In the genomic region with DNA sequence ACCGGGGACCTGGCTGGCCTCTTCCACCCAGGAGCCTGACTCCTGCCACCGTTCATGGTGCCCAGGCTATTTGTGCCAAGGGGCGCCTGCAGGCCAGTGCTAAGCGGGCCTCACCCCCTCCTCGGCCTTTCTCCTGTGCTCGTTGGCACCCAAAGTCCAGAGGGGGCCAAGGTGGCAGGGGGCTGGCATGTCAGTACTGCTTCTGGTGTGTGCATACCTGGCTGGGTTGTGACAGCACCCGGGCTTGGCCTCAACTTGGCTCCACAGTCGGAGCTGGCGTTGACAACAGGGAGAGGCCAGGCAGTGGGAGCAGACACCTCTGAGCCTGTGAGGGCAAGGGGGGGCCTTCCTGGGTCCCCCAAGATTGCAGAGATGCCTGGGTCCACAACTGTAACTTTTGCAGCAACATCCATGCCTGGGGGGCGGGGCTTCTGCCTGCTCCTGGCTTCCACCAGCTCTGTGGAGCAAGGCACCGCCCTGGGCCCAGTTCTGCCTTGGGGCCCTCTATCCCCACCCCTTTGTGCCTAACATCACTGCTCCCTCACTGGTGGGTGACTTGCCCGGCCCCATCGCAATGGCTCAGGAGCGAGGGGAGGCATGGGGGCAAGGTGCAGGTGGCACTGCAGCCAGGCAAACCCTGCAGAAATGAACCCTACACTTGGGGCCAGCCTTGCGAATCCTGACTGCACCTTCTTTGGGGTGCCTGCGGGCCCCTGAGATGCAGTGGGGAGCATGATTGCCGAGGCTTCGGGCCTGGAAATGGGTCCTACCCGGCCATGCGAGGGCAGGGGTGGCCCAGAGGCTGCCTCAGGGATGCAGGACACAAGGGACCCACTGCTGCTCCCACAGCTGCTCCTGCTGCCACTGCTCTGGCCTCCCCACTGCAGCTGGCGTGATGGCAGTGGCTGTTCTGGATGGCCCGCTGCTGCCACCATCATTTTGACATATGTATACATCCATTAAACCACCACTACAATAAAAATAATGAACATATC, we compare ENCODE assay signal across 2 cellular contexts.
A peak's percentile ranks its signal among the peaks of the same experiment; 100 is the strongest.
TF ChIP-seq lines count a peak whose summit lies in the region.

No MANE protein-coding gene starts in this region.

TF ChIP-seq in HepG2, 621 proteins besides CTCF, POLR2A, EP300 and RAD21:
- TF ChIP-seq, protein P1, sequence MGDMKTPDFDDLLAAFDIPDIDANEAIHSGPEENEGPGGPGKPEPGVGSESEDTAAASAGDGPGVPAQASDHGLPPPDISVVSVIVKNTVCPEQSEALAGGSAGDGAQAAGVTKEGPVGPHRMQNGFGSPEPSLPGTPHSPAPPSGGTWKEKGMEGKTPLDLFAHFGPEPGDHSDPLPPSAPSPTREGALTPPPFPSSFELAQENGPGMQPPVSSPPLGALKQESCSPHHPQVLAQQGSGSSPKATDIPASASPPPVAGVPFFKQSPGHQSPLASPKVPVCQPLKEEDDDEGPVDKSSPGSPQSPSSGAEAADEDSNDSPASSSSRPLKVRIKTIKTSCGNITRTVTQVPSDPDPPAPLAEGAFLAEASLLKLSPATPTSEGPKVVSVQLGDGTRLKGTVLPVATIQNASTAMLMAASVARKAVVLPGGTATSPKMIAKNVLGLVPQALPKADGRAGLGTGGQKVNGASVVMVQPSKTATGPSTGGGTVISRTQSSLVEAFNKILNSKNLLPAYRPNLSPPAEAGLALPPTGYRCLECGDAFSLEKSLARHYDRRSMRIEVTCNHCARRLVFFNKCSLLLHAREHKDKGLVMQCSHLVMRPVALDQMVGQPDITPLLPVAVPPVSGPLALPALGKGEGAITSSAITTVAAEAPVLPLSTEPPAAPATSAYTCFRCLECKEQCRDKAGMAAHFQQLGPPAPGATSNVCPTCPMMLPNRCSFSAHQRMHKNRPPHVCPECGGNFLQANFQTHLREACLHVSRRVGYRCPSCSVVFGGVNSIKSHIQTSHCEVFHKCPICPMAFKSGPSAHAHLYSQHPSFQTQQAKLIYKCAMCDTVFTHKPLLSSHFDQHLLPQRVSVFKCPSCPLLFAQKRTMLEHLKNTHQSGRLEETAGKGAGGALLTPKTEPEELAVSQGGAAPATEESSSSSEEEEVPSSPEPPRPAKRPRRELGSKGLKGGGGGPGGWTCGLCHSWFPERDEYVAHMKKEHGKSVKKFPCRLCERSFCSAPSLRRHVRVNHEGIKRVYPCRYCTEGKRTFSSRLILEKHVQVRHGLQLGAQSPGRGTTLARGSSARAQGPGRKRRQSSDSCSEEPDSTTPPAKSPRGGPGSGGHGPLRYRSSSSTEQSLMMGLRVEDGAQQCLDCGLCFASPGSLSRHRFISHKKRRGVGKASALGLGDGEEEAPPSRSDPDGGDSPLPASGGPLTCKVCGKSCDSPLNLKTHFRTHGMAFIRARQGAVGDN (CRISPR knock-in tag; IDR thresholded peaks at IDR 0.05) = peak; percentile 18; the same call in 1 of the 2 replicates
- TF ChIP-seq ARID3A (IDR thresholded peaks at IDR 0.05; ENCODE audit: low read depth, low read length) (no peak), AGO2 (optimal IDR thresholded peaks at IDR 0.05; ENCODE audit: low read depth, low read length) (peak; percentile 14)

TF ChIP-seq in WTC11, 78 proteins besides CTCF, POLR2A, EP300 and RAD21:
- TF ChIP-seq, protein P2, sequence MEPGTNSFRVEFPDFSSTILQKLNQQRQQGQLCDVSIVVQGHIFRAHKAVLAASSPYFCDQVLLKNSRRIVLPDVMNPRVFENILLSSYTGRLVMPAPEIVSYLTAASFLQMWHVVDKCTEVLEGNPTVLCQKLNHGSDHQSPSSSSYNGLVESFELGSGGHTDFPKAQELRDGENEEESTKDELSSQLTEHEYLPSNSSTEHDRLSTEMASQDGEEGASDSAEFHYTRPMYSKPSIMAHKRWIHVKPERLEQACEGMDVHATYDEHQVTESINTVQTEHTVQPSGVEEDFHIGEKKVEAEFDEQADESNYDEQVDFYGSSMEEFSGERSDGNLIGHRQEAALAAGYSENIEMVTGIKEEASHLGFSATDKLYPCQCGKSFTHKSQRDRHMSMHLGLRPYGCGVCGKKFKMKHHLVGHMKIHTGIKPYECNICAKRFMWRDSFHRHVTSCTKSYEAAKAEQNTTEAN (CRISPR knock-in tag; IDR thresholded peaks at IDR 0.05) = no peak
- TF ChIP-seq ATF6 (CRISPR knock-in tag; IDR thresholded peaks at IDR 0.05) = no peak
- TF ChIP-seq ATF2 (CRISPR knock-in tag; IDR thresholded peaks at IDR 0.05; ENCODE audit: borderline replicate concordance, low read depth) = no peak
